ENCODE assay signal across 5 cellular contexts in the genomic region with DNA sequence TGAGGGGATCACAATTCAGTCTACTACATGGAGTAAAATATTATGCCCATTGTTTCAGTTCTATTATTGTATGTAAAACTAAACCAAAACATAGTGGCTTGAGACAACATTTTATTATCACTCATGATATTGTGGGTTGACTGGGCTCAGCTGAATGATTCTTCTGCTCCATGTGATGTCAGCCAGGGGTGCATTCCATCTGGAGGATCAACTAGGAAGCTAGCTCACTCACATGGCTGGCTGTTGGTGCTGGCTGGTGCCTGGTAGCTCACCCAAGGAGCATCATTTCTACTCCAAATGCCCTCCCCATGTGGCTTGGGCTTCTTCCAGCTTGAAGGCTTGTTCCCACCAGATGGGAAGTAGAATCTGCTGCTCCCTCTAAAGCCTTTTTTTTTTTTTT. TPM values are rescaled to one million over a fixed set of nuclear protein-coding genes. Genes with fewer than 3 reads are reported as not detected.
"Had no signal": no experiment of that assay in that cellular context is flagged by ENCODE, and none has a peak within 500 bp of the region (broad histone marks: within the 10 kb centered on the region; RNA-seq: fewer than 3 reads in every experiment).

No MANE protein-coding gene starts in this region.

- H3K4me3 ChIP-seq: GM23248 had no signal

- H3K4me1 Mint-ChIP-seq: H9, IgD-negative memory B cell had no signal

- H3K4me3 Mint-ChIP-seq: H9 had no signal

- H2AFZ ChIP-seq: GM23248 had no signal

- DNase-seq: GM23248, H9, HCEC 1CT had no signal

- H3K9me3 Mint-ChIP-seq: H9, IgD-negative memory B cell had no signal

- H3K27ac Mint-ChIP-seq: H9, IgD-negative memory B cell had no signal

- H3K36me3 Mint-ChIP-seq: IgD-negative memory B cell had no signal

- H3K9ac ChIP-seq: GM23248 had no signal

- H3K27ac ChIP-seq: GM23248 had no signal

RNA-seq across cellular contexts. Expression of gene CLRN1, which starts 51.8 kb away (rescaled TPM):
- total RNA-seq: GM23248, H9, HT-29 had no signal
- polyA plus RNA-seq: GM23248, IgD-negative memory B cell had no signal
